14 cellular contexts compared by ENCODE assay signal in the genomic region with DNA sequence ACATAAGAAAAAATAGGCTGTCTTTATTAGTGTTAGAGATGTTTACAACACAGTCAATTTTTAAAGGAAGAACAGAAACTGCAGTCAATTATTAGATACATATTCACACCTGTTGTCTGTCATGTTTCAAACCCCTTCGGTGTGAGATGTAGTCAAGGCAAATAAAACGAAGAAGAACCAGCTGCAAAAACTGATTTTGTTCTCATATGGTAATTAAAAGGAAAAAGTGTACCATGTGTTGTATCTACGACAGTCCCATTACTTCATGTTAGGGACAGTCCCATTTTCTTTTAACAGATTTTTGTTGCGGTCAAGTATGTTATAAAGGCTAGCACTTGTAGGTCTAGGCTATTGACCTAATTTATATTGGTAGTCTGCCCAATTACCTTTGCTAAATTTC.
DNase-seq lines count a peak whose midpoint lies in the region; ATAC-seq, FAIRE-seq and TF ChIP-seq lines count a peak whose summit lies in the region.
"Had no signal": no experiment of that assay in that cellular context is flagged by ENCODE, and none has a peak within 500 bp of the region (broad histone marks: within the 10 kb centered on the region; RNA-seq: fewer than 3 reads in every experiment).

No MANE protein-coding gene starts in this region.

- H3K36me3 Mint-ChIP-seq in endothelial cell (ENCODE audit: low read depth, unreplicated experiment) = no peaks in the 10 kb centered on the region

- DNase-seq in GM12891 (ENCODE audit: insufficient read length, low spot score) (no peak), retina (no peak), endothelial cell (ENCODE audit: low spot score) (no peak), NCI-H2081 treated with DMSO at 0.1 percent for 48 hours (lab: John Stamatoyannopoulos, UW) (no peak), DMS79 (lab: John Stamatoyannopoulos, UW) (no peak)
- DNase-seq: activated CD4-positive, alpha-beta memory T cell treated with anti-CD3 and anti-CD28 coated beads, Interleukin-2, amount 10 ng/mL, durations not matched to agents 7 days and 5 days; kidney; NCI-H2171; T1000 had no signal

- no peaks in the 10 kb centered on the region for H3K27me3 Mint-ChIP-seq in endothelial cell (ENCODE audit: unreplicated experiment)
- H3K27me3 Mint-ChIP-seq: activated CD4-positive, alpha-beta memory T cell treated with anti-CD3 and anti-CD28 coated beads, Interleukin-2, amount 10 ng/mL, durations not matched to agents 7 days and 5 days; activated T-helper 17 cell treated with anti-CD3 and anti-CD28 coated beads, Interleukin-2, amount 50 U/mL, for 72 hours; progenitor cell of endocrine pancreas had no signal

- ATAC-seq in GM19463 (IDR thresholded peaks at IDR 0.05; ENCODE audit: unreplicated experiment) = peak; percentile 72
- peak; percentile 57 for ATAC-seq in HG02642 (IDR thresholded peaks at IDR 0.05; ENCODE audit: poor library complexity, unreplicated experiment)
- ATAC-seq in HG03460 (IDR thresholded peaks at IDR 0.05; ENCODE audit: unreplicated experiment) = peak; percentile 51
- ATAC-seq: activated T-helper 17 cell treated with anti-CD3 and anti-CD28 coated beads, Interleukin-2, amount 50 U/mL, for 72 hours had no signal

- FAIRE-seq in GM12891 (lab: Jason Lieb, UNC) = peak; percentile 38

- no peaks in the 10 kb centered on the region for H3K9me3 Mint-ChIP-seq in endothelial cell (ENCODE audit: unreplicated experiment)
- H3K9me3 Mint-ChIP-seq: activated CD4-positive, alpha-beta memory T cell treated with anti-CD3 and anti-CD28 coated beads, Interleukin-2, amount 10 ng/mL, durations not matched to agents 7 days and 5 days; activated T-helper 17 cell treated with anti-CD3 and anti-CD28 coated beads, Interleukin-2, amount 50 U/mL, for 72 hours had no signal

- no peaks in the 10 kb centered on the region for H3K4me1 Mint-ChIP-seq in endothelial cell (ENCODE audit: unreplicated experiment)
- H3K4me1 Mint-ChIP-seq: activated T-helper 17 cell treated with anti-CD3 and anti-CD28 coated beads, Interleukin-2, amount 50 U/mL, for 72 hours had no signal

- no peak overlapping the region for H3K27ac Mint-ChIP-seq in endothelial cell (ENCODE audit: unreplicated experiment)
- H3K27ac Mint-ChIP-seq: activated CD4-positive, alpha-beta memory T cell treated with anti-CD3 and anti-CD28 coated beads, Interleukin-2, amount 10 ng/mL, durations not matched to agents 7 days and 5 days; activated T-helper 17 cell treated with anti-CD3 and anti-CD28 coated beads, Interleukin-2, amount 50 U/mL, for 72 hours; progenitor cell of endocrine pancreas had no signal

- TF ChIP-seq POLR2A in GM12891 (IDR thresholded peaks at IDR 0.05; ENCODE audit: low read depth, low read length) = no peak

- no peak for TF ChIP-seq CTCF in endothelial cell (IDR thresholded peaks at IDR 0.05; ENCODE audit: unreplicated experiment)

- H3K4me3 Mint-ChIP-seq in endothelial cell (ENCODE audit: unreplicated experiment) = no peak overlapping the region
- H3K4me3 Mint-ChIP-seq: activated CD4-positive, alpha-beta memory T cell treated with anti-CD3 and anti-CD28 coated beads, Interleukin-2, amount 10 ng/mL, durations not matched to agents 7 days and 5 days; activated T-helper 17 cell treated with anti-CD3 and anti-CD28 coated beads, Interleukin-2, amount 50 U/mL, for 72 hours had no signal

TF ChIP-seq in GM12891, 5 proteins besides CTCF, POLR2A, EP300 and RAD21:
- TF ChIP-seq POLR2AphosphoS5 (IDR thresholded peaks at IDR 0.05; ENCODE audit: low read depth, low read length) (no peak), TAF1 (IDR thresholded peaks at IDR 0.05; ENCODE audit: low read depth, low read length) (no peak), POU2F2 (IDR thresholded peaks at IDR 0.05; ENCODE audit: low read depth, low read length) (no peak), PAX5 (IDR thresholded peaks at IDR 0.05; ENCODE audit: insufficient read depth, low read length, severe bottlenecking) (no peak), SPI1 (IDR thresholded peaks at IDR 0.05; ENCODE audit: low read depth, low read length) (no peak)
